ENCODE assay signal across 15 cellular contexts in the genomic region with DNA sequence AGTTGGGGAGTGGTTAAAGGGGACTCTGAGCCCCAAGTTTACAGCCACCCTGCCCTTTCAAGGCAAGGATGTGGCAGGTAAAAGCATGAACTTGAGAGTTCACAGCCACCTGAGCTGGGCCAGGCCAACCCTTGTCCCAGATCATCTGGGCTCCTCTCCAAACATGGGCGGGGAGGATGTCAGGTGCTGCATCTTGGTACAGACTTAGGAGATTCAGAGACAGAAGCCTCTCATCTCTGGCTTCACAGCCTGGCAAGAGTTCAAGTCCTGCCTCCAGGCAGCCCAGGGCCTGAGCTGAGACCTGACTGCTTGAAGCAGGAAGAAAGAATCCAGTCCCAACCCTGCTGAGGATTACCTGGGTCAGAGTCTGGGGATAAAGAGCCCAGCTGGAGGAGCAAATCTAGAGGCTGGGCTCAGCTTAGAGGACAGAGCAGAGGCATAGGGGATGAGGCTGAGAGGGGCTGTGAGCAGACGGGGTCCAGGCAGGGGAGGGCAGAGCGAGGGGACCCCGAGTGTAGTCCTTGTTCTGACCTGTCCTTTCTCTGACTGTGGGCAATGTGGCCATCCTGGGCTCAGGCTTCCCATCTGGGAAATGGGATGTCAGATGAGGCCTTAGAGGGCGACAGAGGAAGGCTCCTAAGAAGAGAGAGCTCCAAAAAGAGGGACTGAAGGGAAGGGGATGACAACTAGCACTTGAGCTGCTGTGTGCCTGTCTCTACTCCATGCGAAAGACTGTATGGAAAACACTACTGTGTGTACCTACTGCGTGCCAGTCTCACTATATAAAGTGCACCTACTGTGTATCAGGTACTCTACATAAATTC. TPM values are rescaled to one million over a fixed set of nuclear protein-coding genes. Genes with fewer than 3 reads are reported as not detected.
DNase-seq lines count a peak whose midpoint lies in the region; ATAC-seq and TF ChIP-seq lines count a peak whose summit lies in the region.
"Had no signal": no experiment of that assay in that cellular context is flagged by ENCODE, and none has a peak within 500 bp of the region (broad histone marks: within the 10 kb centered on the region; RNA-seq: fewer than 3 reads in every experiment).

No MANE protein-coding gene starts in this region.

- H3K4me1 ChIP-seq in breast epithelium (peaks cover 0 to 6% of the 10 kb centered on the region in 2 donors), foreskin keratinocyte (no peaks in the 10 kb centered on the region), aorta (ENCODE audit: control insufficient read depth in 1 of 2, insufficient read depth in 2 of 2, low read length in 2 of 2) (no peaks in the 10 kb centered on the region)

- peaks cover 27% of the 10 kb centered on the region for H3K9me3 Mint-ChIP-seq in MCF 10A (ENCODE audit: unreplicated experiment)
- H3K9me3 Mint-ChIP-seq: activated CD4-positive, alpha-beta T cell treated with anti-CD3 and anti-CD28 coated beads, Interleukin-2, amount 10 ng/mL, durations not matched to agents 7 days and 5 days; memory B cell had no signal

- TF ChIP-seq POLR2A in breast epithelium (IDR thresholded peaks at IDR 0.05), result no peak

- peak overlapping the region; percentile 85 to 93 for H3K27ac ChIP-seq in breast epithelium
- no peak overlapping the region for H3K27ac ChIP-seq in foreskin keratinocyte
- peak overlapping the region in 1 of 2 donors; percentile 49 for H3K27ac ChIP-seq in aorta (ENCODE audit: low read depth in 1 of 2, low read length in 2 of 2)

- H3K4me3 Mint-ChIP-seq in MCF 10A (ENCODE audit: unreplicated experiment), result no peak overlapping the region
- H3K4me3 Mint-ChIP-seq: activated CD4-positive, alpha-beta T cell treated with anti-CD3 and anti-CD28 coated beads, Interleukin-2, amount 10 ng/mL, durations not matched to agents 7 days and 5 days; memory B cell had no signal

- BruUV-seq in MCF 10A (replicated peaks; lab: Mats Ljungman, UMichigan), result no TSS peak

- no peaks in the 10 kb centered on the region for H3K27me3 Mint-ChIP-seq in MCF 10A (ENCODE audit: insufficient read depth, unreplicated experiment)
- H3K27me3 Mint-ChIP-seq: activated CD4-positive, alpha-beta T cell treated with anti-CD3 and anti-CD28 coated beads, Interleukin-2, amount 10 ng/mL, durations not matched to agents 7 days and 5 days had no signal

- H3K36me3 Mint-ChIP-seq in MCF 10A (ENCODE audit: insufficient read depth, unreplicated experiment), result no peaks in the 10 kb centered on the region

- TF ChIP-seq CTCF in breast epithelium (IDR thresholded peaks at IDR 0.05), result no peak
- TF ChIP-seq CTCF in MCF 10A (IDR thresholded peaks at IDR 0.05; ENCODE audit: unreplicated experiment), result no peak
- no peak for TF ChIP-seq CTCF in foreskin keratinocyte (conservative IDR thresholded peaks at IDR 0.05)

- no peaks in the 10 kb centered on the region for H3K27me3 ChIP-seq in breast epithelium
- H3K27me3 ChIP-seq in foreskin keratinocyte, result no peaks in the 10 kb centered on the region
- no peaks in the 10 kb centered on the region for H3K27me3 ChIP-seq in aorta (ENCODE audit: control insufficient read depth in 1 of 2, insufficient read depth in 2 of 2, low read length in 1 of 2)

- DNase-seq in breast epithelium (ENCODE audit: low spot score in 2 of 2) (peak in 1 of 2 donors; percentile 72), MCF 10A (ENCODE audit: unreplicated experiment) (no peak), foreskin keratinocyte (peak in 1 of 2 donors; percentile 3), pons (ENCODE audit: low spot score) (peak; percentile 17), aorta (no peak), AG08395 (ENCODE audit: low spot score) (no peak)
- no peak for DNase-seq in stimulated activated CD8-positive, alpha-beta memory T cell treated with anti-CD3 and anti-CD28 coated beads, Interleukin-4, amount 100 ng/mL, for 48 hours
- DNase-seq: activated CD4-positive, alpha-beta T cell treated with anti-CD3 and anti-CD28 coated beads, Interleukin-2, amount 10 ng/mL, durations not matched to agents 7 days and 5 days; activated naive CD4-positive, alpha-beta T cell treated with Interleukin-2 at 50 U/mL for 16 hours; NCI-H69 had no signal

- H3K36me3 ChIP-seq in breast epithelium, result no peaks in the 10 kb centered on the region
- H3K36me3 ChIP-seq in aorta (ENCODE audit: control insufficient read depth in 1 of 2, insufficient read depth in 2 of 2, low read length in 1 of 2), result no peaks in the 10 kb centered on the region

- ATAC-seq in foreskin keratinocyte, result peak; percentile 33
- peak; percentile 16 for ATAC-seq in aorta (ENCODE audit: low FRiP score)
- ATAC-seq in HG03342 (IDR thresholded peaks at IDR 0.05; ENCODE audit: unreplicated experiment), result no peak

- H3K9me3 ChIP-seq in breast epithelium (no peaks in the 10 kb centered on the region), aorta (ENCODE audit: control insufficient read depth, low read length) (no peaks in the 10 kb centered on the region)

- CTCF ChIA-PET in MCF 10A (lab: Yijun Ruan, JAX), result no interaction called here

- POLR2A ChIA-PET in MCF 10A (lab: Yijun Ruan, JAX), result no interaction called here

- no peaks in the 10 kb centered on the region for H3K4me1 Mint-ChIP-seq in MCF 10A (ENCODE audit: insufficient read depth, unreplicated experiment)
- H3K4me1 Mint-ChIP-seq: activated CD4-positive, alpha-beta T cell treated with anti-CD3 and anti-CD28 coated beads, Interleukin-2, amount 10 ng/mL, durations not matched to agents 7 days and 5 days; memory B cell had no signal

- H3K27ac Mint-ChIP-seq in MCF 10A (ENCODE audit: low read depth, unreplicated experiment), result no peak overlapping the region
- H3K27ac Mint-ChIP-seq: activated CD4-positive, alpha-beta T cell treated with anti-CD3 and anti-CD28 coated beads, Interleukin-2, amount 10 ng/mL, durations not matched to agents 7 days and 5 days; memory B cell had no signal

- 90 to 91% methylated on average over 7 of the region's 7 CpGs for WGBS in aorta, 2 donors

- H3K4me3 ChIP-seq in breast epithelium, result no peak overlapping the region
- no peak overlapping the region for H3K4me3 ChIP-seq in aorta (ENCODE audit: low read length in 2 of 2)
- H3K4me3 ChIP-seq: smooth muscle cell had no signal

- intact Hi-C loops in breast epithelium (cut with DNase I; ENCODE audit: low total_unique reads), result no loop called here
- intact Hi-C loops in MCF 10A (cut with micrococcal nuclease), result no loop called here
- intact Hi-C loops in aorta (cut with DNase I), result no loop called here

RNA-seq across cellular contexts. Expression of gene OR10H5, which starts 6.7 kb away (rescaled TPM):
- total RNA-seq in breast epithelium (not detected), MCF 10A (2022) (not detected in 2 replicates), foreskin keratinocyte (not detected in 2 replicates), aorta (not detected)
- polyA plus RNA-seq in foreskin keratinocyte (not detected in 2 replicates), aorta (not detected)
- total RNA-seq: activated CD4-positive, alpha-beta T cell treated with anti-CD3 and anti-CD28 coated beads, Interleukin-2, amount 10 ng/mL, durations not matched to agents 7 days and 5 days; dermis microvascular lymphatic vessel endothelial cell; HT1080; smooth muscle cell had no signal
- polyA plus RNA-seq: smooth muscle cell had no signal

RNA-seq across cellular contexts. Expression of gene OR10H1, which starts 34.7 kb away (rescaled TPM):
- not detected for total RNA-seq in breast epithelium
- not detected in 2 replicates for total RNA-seq in MCF 10A (2022)
- total RNA-seq in foreskin keratinocyte, result not detected in 2 replicates
- polyA plus RNA-seq in foreskin keratinocyte, result not detected in 2 replicates
- under 1 TPM in 1 of 2 donors, not detected in 1; 0.10 TPM for total RNA-seq in aorta
- not detected for polyA plus RNA-seq in aorta
- total RNA-seq: activated CD4-positive, alpha-beta T cell treated with anti-CD3 and anti-CD28 coated beads, Interleukin-2, amount 10 ng/mL, durations not matched to agents 7 days and 5 days; dermis microvascular lymphatic vessel endothelial cell; HT1080; smooth muscle cell had no signal
- polyA plus RNA-seq: smooth muscle cell had no signal

RNA-seq across cellular contexts. Expression of gene OR10H3, which starts 43.0 kb away (rescaled TPM):
- total RNA-seq in breast epithelium, result not detected
- total RNA-seq in MCF 10A (2022), result not detected in 2 replicates
- total RNA-seq in foreskin keratinocyte, result not detected in 2 replicates
- not detected in 2 replicates for polyA plus RNA-seq in foreskin keratinocyte
- total RNA-seq in aorta, result not detected
- not detected for polyA plus RNA-seq in aorta
- total RNA-seq: activated CD4-positive, alpha-beta T cell treated with anti-CD3 and anti-CD28 coated beads, Interleukin-2, amount 10 ng/mL, durations not matched to agents 7 days and 5 days; dermis microvascular lymphatic vessel endothelial cell; HT1080; smooth muscle cell had no signal
- polyA plus RNA-seq: smooth muscle cell had no signal

RNA-seq across cellular contexts. Expression of gene OR10H2, which starts 53.0 kb away (rescaled TPM):
- not detected for total RNA-seq in breast epithelium
- not detected in 2 replicates for total RNA-seq in MCF 10A (2022)
- not detected in 2 replicates for total RNA-seq in foreskin keratinocyte
- polyA plus RNA-seq in foreskin keratinocyte, result not detected in 2 replicates
- not detected for total RNA-seq in aorta
- polyA plus RNA-seq in aorta, result not detected
- total RNA-seq: activated CD4-positive, alpha-beta T cell treated with anti-CD3 and anti-CD28 coated beads, Interleukin-2, amount 10 ng/mL, durations not matched to agents 7 days and 5 days; dermis microvascular lymphatic vessel endothelial cell; HT1080; smooth muscle cell had no signal
- polyA plus RNA-seq: smooth muscle cell had no signal
